ENCODE assay signal across 3 cellular contexts in the genomic region with DNA sequence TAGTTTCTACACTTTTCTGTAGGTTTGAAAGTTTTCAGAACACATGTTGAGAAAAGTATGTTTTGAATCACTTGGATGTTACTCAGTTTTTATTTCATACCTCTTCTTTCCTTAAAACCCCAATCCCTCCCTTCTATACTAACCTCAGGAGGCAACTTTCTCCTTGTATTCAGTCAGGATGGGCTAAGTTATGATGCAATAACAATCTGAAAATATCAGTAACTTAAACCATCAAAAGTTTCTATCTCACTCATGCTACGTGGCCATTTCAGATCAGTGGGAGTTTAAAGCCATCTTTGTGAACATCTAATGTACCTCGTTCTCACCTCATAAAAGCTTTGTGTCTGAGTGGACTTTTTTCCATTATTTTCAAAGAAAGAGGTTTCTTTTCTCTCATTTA.
TF ChIP-seq lines count a peak whose summit lies in the region.

No MANE protein-coding gene starts in this region.

TF ChIP-seq in HepG2, 621 proteins besides CTCF, POLR2A, EP300 and RAD21:
- TF ChIP-seq CEBPB (IDR thresholded peaks at IDR 0.05; ENCODE audit: borderline replicate concordance, low read depth, low read length) (0 out of 2 replicates have a peak, but pooled peaks have one; percentile 16), ZSCAN21 (CRISPR knock-in tag; IDR thresholded peaks at IDR 0.05; ENCODE audit: borderline replicate concordance) (no peak), ATF7 (IDR thresholded peaks at IDR 0.05) (peak; percentile 33; the same call in 1 of the 2 replicates), ATF7 (CRISPR knock-in tag; IDR thresholded peaks at IDR 0.05) (no peak), ZNF543 (CRISPR knock-in tag; IDR thresholded peaks at IDR 0.05) (no peak), ZFX (CRISPR knock-in tag; IDR thresholded peaks at IDR 0.05; ENCODE audit: low read depth) (no peak), ZNF431 (CRISPR knock-in tag; IDR thresholded peaks at IDR 0.05; ENCODE audit: borderline replicate concordance, low read depth) (no peak), KLF16 (CRISPR knock-in tag; IDR thresholded peaks at IDR 0.05) (no peak), NR3C1 (CRISPR knock-in tag; IDR thresholded peaks at IDR 0.05) (no peak), ZSCAN9 (CRISPR knock-in tag; IDR thresholded peaks at IDR 0.05; ENCODE audit: borderline replicate concordance) (no peak), ZNF572 (CRISPR knock-in tag; IDR thresholded peaks at IDR 0.05) (no peak), ZNF101 (CRISPR knock-in tag; IDR thresholded peaks at IDR 0.05; ENCODE audit: borderline replicate concordance, low read depth) (no peak), KDM5A (IDR thresholded peaks at IDR 0.05; ENCODE audit: borderline replicate concordance, low read length) (no peak)
- TF ChIP-seq, protein P1, sequence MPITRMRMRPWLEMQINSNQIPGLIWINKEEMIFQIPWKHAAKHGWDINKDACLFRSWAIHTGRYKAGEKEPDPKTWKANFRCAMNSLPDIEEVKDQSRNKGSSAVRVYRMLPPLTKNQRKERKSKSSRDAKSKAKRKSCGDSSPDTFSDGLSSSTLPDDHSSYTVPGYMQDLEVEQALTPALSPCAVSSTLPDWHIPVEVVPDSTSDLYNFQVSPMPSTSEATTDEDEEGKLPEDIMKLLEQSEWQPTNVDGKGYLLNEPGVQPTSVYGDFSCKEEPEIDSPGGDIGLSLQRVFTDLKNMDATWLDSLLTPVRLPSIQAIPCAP (CRISPR knock-in tag; IDR thresholded peaks at IDR 0.05; ENCODE audit: low read depth) = no peak

TF ChIP-seq in IMR-90, 13 proteins besides CTCF, POLR2A, EP300 and RAD21:
- TF ChIP-seq SMC3 (IDR thresholded peaks at IDR 0.05; ENCODE audit: low read depth, low read length) = no peak
- peak; percentile 62 for TF ChIP-seq CEBPB (IDR thresholded peaks at IDR 0.05; ENCODE audit: low read depth, low read length)
- TF ChIP-seq MXI1 (IDR thresholded peaks at IDR 0.05; ENCODE audit: borderline replicate concordance, low read depth, low read length) = no peak

TF ChIP-seq in K562, 482 proteins besides CTCF, POLR2A, EP300 and RAD21:
- TF ChIP-seq CHD4 (IDR thresholded peaks at IDR 0.05; ENCODE audit: insufficient read depth, insufficient replicate concordance, low read depth, low read length, poor library complexity, severe bottlenecking) (no peak), ZZZ3 (IDR thresholded peaks at IDR 0.05) (no peak), ZNF75A (CRISPR knock-in tag; IDR thresholded peaks at IDR 0.05) (no peak), SRSF1 (IDR thresholded peaks at IDR 0.05; ENCODE audit: low read depth, low read length) (no peak), CEBPG (CRISPR knock-in tag; IDR thresholded peaks at IDR 0.05) (no peak), CEBPG (tag; conservative IDR thresholded peaks at IDR 0.05 in 1 of 2, IDR thresholded peaks at IDR 0.05 in 1 of 2) (peak in 1 of 2 experiments; percentile 66; a peak in 2 of 4 replicates), YBX1 (IDR thresholded peaks at IDR 0.05) (no peak), CSDE1 (IDR thresholded peaks at IDR 0.05) (no peak), COPS2 (conservative IDR thresholded peaks at IDR 0.05) (no peak), CBX2 (IDR thresholded peaks at IDR 0.05; ENCODE audit: insufficient read depth, low read length, poor library complexity, severe bottlenecking) (no peak), ZNF561 (CRISPR knock-in tag; conservative IDR thresholded peaks at IDR 0.05) (no peak)
- TF ChIP-seq, protein P2, sequence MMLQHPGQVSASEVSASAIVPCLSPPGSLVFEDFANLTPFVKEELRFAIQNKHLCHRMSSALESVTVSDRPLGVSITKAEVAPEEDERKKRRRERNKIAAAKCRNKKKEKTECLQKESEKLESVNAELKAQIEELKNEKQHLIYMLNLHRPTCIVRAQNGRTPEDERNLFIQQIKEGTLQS (IDR thresholded peaks at IDR 0.05) = peak; percentile 29; the same call in 1 of the 2 replicates
- TF ChIP-seq, protein P2 (CRISPR knock-in tag; conservative IDR thresholded peaks at IDR 0.05) = no peak
